In the genomic region with DNA sequence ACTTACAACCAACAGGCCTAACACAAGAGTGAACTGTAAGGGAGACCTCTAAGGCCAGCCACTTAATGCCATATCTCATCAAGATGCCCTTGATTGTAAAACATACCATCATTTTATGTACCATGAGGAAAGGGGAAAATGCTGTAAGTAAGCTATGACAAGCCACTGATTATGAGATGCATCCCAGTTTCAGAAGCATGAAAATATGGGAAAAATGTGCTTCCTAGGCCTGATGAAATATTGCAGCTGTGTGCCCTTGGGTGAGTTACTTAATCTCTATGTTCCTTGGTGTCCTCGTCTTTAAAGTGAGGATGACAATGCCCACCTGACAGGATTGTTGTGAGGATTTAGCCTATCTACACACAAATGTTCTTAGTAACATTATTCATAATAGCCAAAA, we compare ENCODE assay signal across 25 cellular contexts.
"Had no signal": no experiment of that assay in that cellular context is flagged by ENCODE, and none has a peak within 500 bp of the region (broad histone marks: within the 10 kb centered on the region; RNA-seq: fewer than 3 reads in every experiment).

No MANE protein-coding gene starts in this region.

- H3K27me3 ChIP-seq: colonic mucosa, esophagus squamous epithelium, gastrocnemius medialis, heart right ventricle, left lung had no signal

- H3K36me3 ChIP-seq: colonic mucosa, esophagus squamous epithelium, gastrocnemius medialis, heart right ventricle, left lung, lower lobe of right lung had no signal

- H3K4me1 Mint-ChIP-seq: endodermal cell, naive B cell had no signal

- H3K36me3 Mint-ChIP-seq: naive B cell had no signal

- H3K9me3 ChIP-seq: colonic mucosa, esophagus squamous epithelium, gastrocnemius medialis, heart right ventricle, left lung, lower lobe of right lung, mucosa of descending colon had no signal

- H3K9me3 Mint-ChIP-seq: dendritic cell treated with granulocyte-macrophage colony-stimulating factor and Interleukin-4, amounts not matched to agents 40 ng/mL and 50 ng/mL, for 4 days; effector memory CD8-positive, alpha-beta T cell had no signal

- H3K4me1 ChIP-seq: colonic mucosa, gastrocnemius medialis, heart right ventricle, left lung, lower lobe of right lung had no signal

- H3K4me3 ChIP-seq: colonic mucosa, esophagus squamous epithelium, gastrocnemius medialis, heart right ventricle, left lung, lower lobe of right lung, mucosa of descending colon had no signal

- ATAC-seq: effector memory CD8-positive, alpha-beta T cell; esophagus mucosa; gastrocnemius medialis; heart right ventricle; left cardiac atrium; left lung; left ventricle myocardium superior; lower lobe of right lung; mucosa of descending colon had no signal

- H3K27ac Mint-ChIP-seq: dendritic cell treated with granulocyte-macrophage colony-stimulating factor and Interleukin-4, amounts not matched to agents 40 ng/mL and 50 ng/mL, for 4 days; effector memory CD8-positive, alpha-beta T cell; endodermal cell; mesothelial cell of epicardium had no signal

- DNase-seq: colonic mucosa; cortex of kidney; effector CD8-positive, alpha-beta T cell; effector memory CD8-positive, alpha-beta T cell; endodermal cell; erythroblast; esophagus squamous epithelium; foreskin fibroblast; foreskin melanocyte; gastrocnemius medialis; glutamatergic neuron; head of caudate nucleus; heart right ventricle; hippocampal formation; left lung; left ventricle myocardium superior; lower lobe of right lung; mesenchymal stem cell; mucosa of descending colon; naive B cell had no signal

- H3K27ac ChIP-seq: colonic mucosa, epithelial cell of prostate, esophagus squamous epithelium, gastrocnemius medialis, heart right ventricle, left lung, lower lobe of right lung had no signal

- H3K4me3 Mint-ChIP-seq: dendritic cell treated with granulocyte-macrophage colony-stimulating factor and Interleukin-4, amounts not matched to agents 40 ng/mL and 50 ng/mL, for 4 days; effector memory CD8-positive, alpha-beta T cell; endodermal cell; mesothelial cell of epicardium; naive B cell had no signal
